32 cellular contexts compared by ENCODE assay signal in the genomic region with DNA sequence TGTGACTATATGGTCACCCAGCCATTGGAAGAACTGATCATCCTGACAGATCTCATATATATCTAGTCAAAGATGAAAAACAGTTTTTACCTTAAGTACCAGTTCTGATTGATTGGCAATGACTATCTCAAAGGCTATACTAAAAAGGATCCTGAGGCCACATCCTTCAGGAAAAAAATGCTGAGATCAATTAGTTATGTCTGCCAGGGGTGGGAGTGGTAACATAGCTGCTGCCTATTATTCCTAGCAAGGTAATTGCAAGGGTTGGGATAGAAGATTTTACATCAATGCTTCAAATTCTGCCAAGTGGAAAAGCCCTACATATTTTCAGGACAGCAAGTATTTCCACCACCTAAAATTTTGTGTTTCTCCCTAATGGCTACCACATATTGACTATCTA.
"Had no signal": no experiment of that assay in that cellular context is flagged by ENCODE, and none has a peak within 500 bp of the region (broad histone marks: within the 10 kb centered on the region; RNA-seq: fewer than 3 reads in every experiment).

No MANE protein-coding gene starts in this region.

- DNase-seq: activated B cell treated with CpG ODN at 0.5 μM for 24 hours; activated CD4-positive, alpha-beta memory T cell treated with anti-CD3 and anti-CD28 coated beads for 36 hours; activated CD4-positive, alpha-beta T cell treated with anti-CD3 and anti-CD28 coated beads for 4 hours; activated CD4-positive, alpha-beta T cell treated with anti-CD3 and anti-CD28 coated beads, Interleukin-2, amount 10 ng/mL, durations not matched to agents 24 days and 14 days; activated CD4-positive, alpha-beta T cell treated with anti-CD3 and anti-CD28 coated beads, Interleukin-2, amount 50 U/mL, for 1 hour; activated CD4-positive, alpha-beta T cell treated with anti-CD3 and anti-CD28 coated beads, Interleukin-2, amount 50 U/mL, for 4 hours; activated CD4-positive, CD25-positive, alpha-beta regulatory T cell treated with anti-CD3 and anti-CD28 coated beads, Interleukin-2, amount 50 U/mL, for 72 hours; activated CD8-positive, alpha-beta memory T cell treated with anti-CD3 and anti-CD28 coated beads, Interleukin-2, amount 50 U/mL, for 4 hours; activated CD8-positive, alpha-beta T cell treated with anti-CD3 and anti-CD28 coated beads for 36 hours; activated effector memory CD4-positive, alpha-beta T cell treated with anti-CD3 and anti-CD28 coated beads, Interleukin-2, amount 50 U/mL, for 16 hours; activated gamma-delta T cell treated with Interleukin-2 at 50 U/mL for 16 hours; activated naive CD4-positive, alpha-beta T cell; activated naive CD4-positive, alpha-beta T cell treated with anti-CD3 and anti-CD28 coated beads for 36 hours; activated naive CD4-positive, alpha-beta T cell treated with anti-CD3 and anti-CD28 coated beads, Interleukin-2, amount 50 U/mL, for 16 hours; activated naive CD8-positive, alpha-beta T cell treated with anti-CD3 and anti-CD28 coated beads for 36 hours; activated T-cell treated with anti-CD3 and anti-CD28 coated beads for 4 hours; activated T-cell treated with anti-CD3 and anti-CD28 coated beads, Interleukin-2, amount 50 U/mL, for 1 hour; activated T-cell treated with anti-CD3 and anti-CD28 coated beads, Interleukin-2, amount 50 U/mL, for 4 hours; activated T-cell treated with anti-CD3 and anti-CD28 coated beads, Interleukin-2, amount 50 U/mL, for 72 hours; adrenal gland; amniotic stem cell; aorta; body of pancreas; brain microvascular endothelial cell; central memory CD4-positive, alpha-beta T cell; T-helper 2 cell; T-helper 9 cell had no signal

- FAIRE-seq: astrocyte, colon, TTC549 had no signal

- H3K36me3 ChIP-seq: adrenal gland, brain microvascular endothelial cell, breast epithelium had no signal

- H3K27ac ChIP-seq: adrenal gland, body of pancreas, brain microvascular endothelial cell, breast epithelium, VCaP had no signal

- H3K27me3 ChIP-seq: adrenal gland, body of pancreas, brain microvascular endothelial cell, breast epithelium had no signal

- H3K9me3 ChIP-seq: adrenal gland, body of pancreas, breast epithelium had no signal

- H3K4me1 ChIP-seq: body of pancreas, breast epithelium had no signal

- H3K4me3 ChIP-seq: adrenal gland, body of pancreas, breast epithelium had no signal
